8 cellular contexts compared by ENCODE assay signal in the genomic region with DNA sequence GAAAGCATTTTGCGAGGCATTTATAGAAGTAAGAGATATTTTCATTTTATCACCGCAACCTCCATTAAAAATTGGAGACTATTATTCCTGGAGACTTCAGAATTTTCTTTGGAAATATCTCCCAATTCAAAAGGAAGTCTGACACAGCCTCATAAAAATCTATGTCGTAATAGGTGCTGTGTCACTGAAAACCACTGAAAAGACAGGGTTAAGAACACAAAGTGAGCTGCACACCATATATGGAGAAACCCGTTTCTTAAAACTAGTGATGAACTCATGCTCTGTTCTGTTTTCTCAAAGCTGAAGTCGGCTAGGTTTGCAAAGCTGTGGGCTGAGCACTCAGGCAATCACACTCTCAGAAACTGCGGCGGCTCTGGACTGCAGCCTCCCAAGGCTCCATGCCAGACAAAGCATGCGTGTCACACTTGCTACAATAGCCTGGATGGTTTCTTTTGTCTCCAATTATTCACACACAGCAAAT. TPM values are rescaled to one million over a fixed set of nuclear protein-coding genes. Genes with fewer than 3 reads are reported as not detected.
DNase-seq lines count a peak whose midpoint lies in the region; ATAC-seq and TF ChIP-seq lines count a peak whose summit lies in the region.

A gene (plus strand): TSS at position 287 of the 481 bp plus-strand sequence. CDS start 126 bp downstream, at position 413.

- in situ Hi-C loops in T47D (cut with HindIII; ENCODE audit: low pct_unique_long_range_greater_than_20kb, low sequenced_read_pairs), result no loop called here

- no peak within 1 kb of the TSS for H3K4me3 ChIP-seq in KMS-11 (IDR thresholded peaks at IDR 0.05; ENCODE audit: insufficient read depth, low read depth, low read length)

- intact Hi-C loops in left colon (cut with DNase I, micrococcal nuclease), result no loop called here

- no peaks in the 10 kb centered on the region for H3K79me2 ChIP-seq in KMS-11 (ENCODE audit: insufficient read depth, low read depth)

- peak within 1 kb of the TSS; percentile 8; the same call in 1 of the 2 replicates for H2AFZ ChIP-seq in KMS-11 (ENCODE audit: low read depth)

- no peaks in the 10 kb centered on the region for H3K4me1 ChIP-seq in KMS-11 (ENCODE audit: low read depth, poor library complexity, severe bottlenecking)

- peak within 1 kb of the TSS; percentile 19; the same call in 1 of the 2 replicates for H3K9ac ChIP-seq in KMS-11

- H3K4me2 ChIP-seq in KMS-11, result peak within 1 kb of the TSS; percentile 14

- peak; percentile 93 for ATAC-seq in GM21717 (IDR thresholded peaks at IDR 0.05; ENCODE audit: unreplicated experiment)
- ATAC-seq in left colon, result peak; percentile 71

- TF ChIP-seq CTCF in KMS-11 (conservative IDR thresholded peaks at IDR 0.05; ENCODE audit: low read depth, low read length) (no peak), VCaP (conservative IDR thresholded peaks at IDR 0.05) (no peak)

- DNase-seq in DMS53 treated with DMSO at 0.1 percent for 48 hours (lab: John Stamatoyannopoulos, UW; ENCODE audit: unreplicated experiment), result peak; percentile 20
- peak; percentile 16 to 52 for DNase-seq in T47D (ENCODE audit: low read depth in 1 of 2, low spot score in 1 of 2)
- DNase-seq in left colon, result peak; percentile 48 to 57
- DNase-seq in stimulated activated CD4-positive, alpha-beta T cell treated with anti-CD3 and anti-CD28 coated beads, Interleukin-1b, Interleukin-23, amount 100 ng/mL, for 4 hours (ENCODE audit: low read depth in 2 of 2), result peak; percentile 51 to 59
- DNase-seq in OCI-M2 (lab: John Stamatoyannopoulos, UW; ENCODE audit: unreplicated experiment), result no peak

- H3K27ac ChIP-seq in KMS-11, result peak within 1 kb of the TSS; percentile 26; the same call in 1 of the 2 replicates
- H3K27ac ChIP-seq in VCaP, result peak within 1 kb of the TSS; percentile 19; the same call in 1 of the 2 replicates

- H3K36me3 ChIP-seq in KMS-11 (ENCODE audit: insufficient read depth), result no peaks in the 10 kb centered on the region

- H4K20me1 ChIP-seq in KMS-11 (ENCODE audit: insufficient read depth), result no peaks in the 10 kb centered on the region

- no peaks in the 10 kb centered on the region for H3K27me3 ChIP-seq in KMS-11 (ENCODE audit: insufficient read depth, low read depth)

RNA-seq across cellular contexts. Expression of the gene that starts here (rescaled TPM):
- 10 to 100 TPM in 1 of 2 donors, 1 to 10 TPM in 1; 4.3 to 12.5 TPM for total RNA-seq in left colon
